ENCODE assay signal across 1 cellular context in genomic region chr18:68733693-68734092, GRCh38.
TF ChIP-seq lines count a peak whose summit lies in the region.

No MANE protein-coding gene starts in this region.

TF ChIP-seq in A549, 52 proteins besides CTCF, POLR2A, EP300 and RAD21:
- TF ChIP-seq REST (IDR thresholded peaks at IDR 0.05): no peak
- TF ChIP-seq EHMT2 (IDR thresholded peaks at IDR 0.05; ENCODE audit: low read depth): no peak
- TF ChIP-seq ZFP36 (IDR thresholded peaks at IDR 0.05; ENCODE audit: borderline replicate concordance, partially characterized antibody): no peak
- no peak for TF ChIP-seq KDM1A (IDR thresholded peaks at IDR 0.05; ENCODE audit: low read depth)
- TF ChIP-seq SREBF2 (IDR thresholded peaks at IDR 0.05): no peak
- TF ChIP-seq USF2 (IDR thresholded peaks at IDR 0.05): no peak
- no peak for TF ChIP-seq MAZ (IDR thresholded peaks at IDR 0.05; ENCODE audit: borderline replicate concordance, low read depth, low read length)
- TF ChIP-seq JUN (IDR thresholded peaks at IDR 0.05): no peak
- TF ChIP-seq, protein P1, sequence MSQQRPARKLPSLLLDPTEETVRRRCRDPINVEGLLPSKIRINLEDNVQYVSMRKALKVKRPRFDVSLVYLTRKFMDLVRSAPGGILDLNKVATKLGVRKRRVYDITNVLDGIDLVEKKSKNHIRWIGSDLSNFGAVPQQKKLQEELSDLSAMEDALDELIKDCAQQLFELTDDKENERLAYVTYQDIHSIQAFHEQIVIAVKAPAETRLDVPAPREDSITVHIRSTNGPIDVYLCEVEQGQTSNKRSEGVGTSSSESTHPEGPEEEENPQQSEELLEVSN (IDR thresholded peaks at IDR 0.05; ENCODE audit: borderline replicate concordance, low read depth): no peak
- no peak for TF ChIP-seq HEYL (CRISPR knock-in tag; IDR thresholded peaks at IDR 0.05)
- TF ChIP-seq RARB (CRISPR knock-in tag; IDR thresholded peaks at IDR 0.05): no peak
